In the genomic region with DNA sequence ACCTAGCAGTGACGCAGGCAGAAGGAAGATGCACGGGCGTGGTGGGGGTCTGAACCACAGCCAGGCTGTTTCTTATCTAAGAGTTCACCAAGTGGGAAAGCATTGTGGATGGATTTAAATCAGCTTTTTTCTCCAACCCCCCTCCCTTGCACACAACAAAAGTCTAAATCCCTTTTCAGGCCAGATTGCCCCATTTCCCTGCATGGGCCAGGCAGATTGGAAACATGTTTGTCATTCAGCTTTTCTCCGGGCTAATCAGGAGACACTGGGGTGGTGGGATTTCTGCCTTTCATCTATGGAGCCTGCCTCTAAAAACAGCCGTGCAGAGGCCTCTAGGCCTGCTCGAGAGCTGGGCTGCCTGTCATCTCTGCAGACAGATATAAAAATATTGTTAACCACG, we compare ENCODE assay signal across 19 cellular contexts.
A peak's percentile ranks its signal among the peaks of the same experiment; 100 is the strongest.
DNase-seq lines count a peak whose midpoint lies in the region; ATAC-seq, FAIRE-seq and TF ChIP-seq lines count a peak whose summit lies in the region.
"Had no signal": no experiment of that assay in that cellular context is flagged by ENCODE, and none has a peak within 500 bp of the region (broad histone marks: within the 10 kb centered on the region; RNA-seq: fewer than 3 reads in every experiment).

No MANE protein-coding gene starts in this region.

- intact Hi-C loops in left cardiac atrium (cut with DNase I): no loop called here

- H3K9ac ChIP-seq in neural progenitor cell: no peak overlapping the region
- H3K9ac ChIP-seq: BLaER1 had no signal

- no peaks in the 10 kb centered on the region for H4K20me1 ChIP-seq in neural progenitor cell (ENCODE audit: low read depth)
- H4K20me1 ChIP-seq: BLaER1 had no signal

- no peaks in the 10 kb centered on the region for H3K36me3 Mint-ChIP-seq in neural progenitor cell
- no peaks in the 10 kb centered on the region for H3K36me3 Mint-ChIP-seq in activated T-cell treated with anti-CD3 and anti-CD28 coated beads, Interleukin-2, amount 50 U/mL, for 4 hours (ENCODE audit: insufficient read depth)
- H3K36me3 Mint-ChIP-seq: CD14-positive monocyte; CD4-positive, alpha-beta memory T cell had no signal

- peak overlapping the region; percentile 74 for H3K27ac Mint-ChIP-seq in neural progenitor cell
- H3K27ac Mint-ChIP-seq: CD4-positive, alpha-beta memory T cell; GM23338 had no signal

- H3K9me3 Mint-ChIP-seq in neural progenitor cell: no peaks in the 10 kb centered on the region
- H3K9me3 Mint-ChIP-seq in activated T-cell treated with anti-CD3 and anti-CD28 coated beads, Interleukin-2, amount 50 U/mL, for 4 hours: no peaks in the 10 kb centered on the region
- H3K9me3 Mint-ChIP-seq: CD14-positive monocyte; CD4-positive, alpha-beta memory T cell; GM23338 had no signal

- H3K27ac ChIP-seq in cardiac muscle cell (peak overlapping the region; percentile 90), neural progenitor cell (no peak overlapping the region)
- H3K27ac ChIP-seq: 22Rv1, BLaER1, HL-60 had no signal

- H3F3A ChIP-seq in neural progenitor cell (ENCODE audit: low read depth): peaks cover 13% of the 10 kb centered on the region

- TF ChIP-seq CTCF in cardiac muscle cell (IDR thresholded peaks at IDR 0.05; ENCODE audit: low read depth, low read length): no peak
- TF ChIP-seq CTCF in neural progenitor cell (IDR thresholded peaks at IDR 0.05): no peak

- H3K36me3 ChIP-seq in cardiac muscle cell (no peaks in the 10 kb centered on the region), neural progenitor cell (no peaks in the 10 kb centered on the region)
- H3K36me3 ChIP-seq: BLaER1 had no signal

- no peaks in the 10 kb centered on the region for H3K79me2 ChIP-seq in neural progenitor cell (ENCODE audit: low read depth)

- FAIRE-seq in frontal cortex (lab: Jason Lieb, UNC): no peak
- FAIRE-seq: GM12878, H54 had no signal

- no peak overlapping the region for H3K4me3 ChIP-seq in cardiac muscle cell
- no peak overlapping the region for H3K4me3 ChIP-seq in neural progenitor cell
- H3K4me3 ChIP-seq: BLaER1, GM12878, GM23338 had no signal

- H3K27me3 ChIP-seq in cardiac muscle cell: no peaks in the 10 kb centered on the region
- H3K27me3 ChIP-seq in neural progenitor cell: no peaks in the 10 kb centered on the region
- H3K27me3 ChIP-seq: BLaER1 had no signal

- H3K4me1 ChIP-seq in cardiac muscle cell (ENCODE audit: low read depth) (peaks cover 78% of the 10 kb centered on the region), neural progenitor cell (peaks cover 49% of the 10 kb centered on the region)

- H3K4me2 ChIP-seq in neural progenitor cell: peak overlapping the region; percentile 59
- H3K4me2 ChIP-seq: BLaER1, GM23338 had no signal

- peaks cover 5% of the 10 kb centered on the region for H3K27me3 Mint-ChIP-seq in neural progenitor cell (ENCODE audit: insufficient read depth, low read depth)
- no peaks in the 10 kb centered on the region for H3K27me3 Mint-ChIP-seq in activated T-cell treated with anti-CD3 and anti-CD28 coated beads, Interleukin-2, amount 50 U/mL, for 4 hours (ENCODE audit: low read depth)

- H2AFZ ChIP-seq in neural progenitor cell (replicated peaks): no peak overlapping the region
- H2AFZ ChIP-seq: GM23338 had no signal

- H3K4me1 Mint-ChIP-seq in neural progenitor cell: peaks cover 66% of the 10 kb centered on the region
- no peaks in the 10 kb centered on the region for H3K4me1 Mint-ChIP-seq in activated T-cell treated with anti-CD3 and anti-CD28 coated beads, Interleukin-2, amount 50 U/mL, for 4 hours (ENCODE audit: low read depth)
- H3K4me1 Mint-ChIP-seq: CD14-positive monocyte had no signal

- DNase-seq in cardiac muscle cell (ENCODE audit: low read depth in 1 of 2, low spot score in 1 of 2) (no peak), left cardiac atrium (no peak), ecto neural progenitor cell (ENCODE audit: low spot score) (peak; percentile 70), neural progenitor cell (ENCODE audit: low spot score) (peak; percentile 86), frontal cortex (ENCODE audit: low spot score in 2 of 2) (no peak), A172 (ENCODE audit: low spot score) (no peak), COLO668 (lab: John Stamatoyannopoulos, UW; ENCODE audit: unreplicated experiment) (no peak)
- DNase-seq in activated T-cell treated with anti-CD3 and anti-CD28 coated beads, Interleukin-2, amount 50 U/mL, for 4 hours: no peak
- DNase-seq: Calu3; CD4-positive, alpha-beta memory T cell; DMS79 treated with DMSO at 0.1 percent for 48 hours; HCEC 1CT had no signal

- H3K9me3 ChIP-seq in cardiac muscle cell (ENCODE audit: low read depth) (no peaks in the 10 kb centered on the region), neural progenitor cell (ENCODE audit: low read depth) (no peaks in the 10 kb centered on the region)
- H3K9me3 ChIP-seq: BLaER1 had no signal

- ATAC-seq in left cardiac atrium: no peak
- ATAC-seq in activated T-cell treated with anti-CD3 and anti-CD28 coated beads, Interleukin-2, amount 50 U/mL, for 4 hours: no peak
- ATAC-seq: GM12878, GM23338 had no signal

- peak overlapping the region; percentile 21 for H3K4me3 Mint-ChIP-seq in neural progenitor cell
- no peak overlapping the region for H3K4me3 Mint-ChIP-seq in activated T-cell treated with anti-CD3 and anti-CD28 coated beads, Interleukin-2, amount 50 U/mL, for 4 hours
- H3K4me3 Mint-ChIP-seq: CD14-positive monocyte; CD4-positive, alpha-beta memory T cell; GM23338 had no signal

Comparison
In these comparisons a context has a peak if more than half of its experiments do, and no peak if none do; other contexts are left out.
1. DNase-seq: peak in ecto neural progenitor cell (single experiment) and neural progenitor cell (single experiment); none in cardiac muscle cell (0 of 2), left cardiac atrium (single experiment), frontal cortex (0 of 2), A172 (single experiment), COLO668 (single experiment) and activated T-cell treated with anti-CD3 and anti-CD28 coated beads, Interleukin-2, amount 50 U/mL, for 4 hours (single experiment).